ENCODE assay signal across 16 cellular contexts in the genomic region with DNA sequence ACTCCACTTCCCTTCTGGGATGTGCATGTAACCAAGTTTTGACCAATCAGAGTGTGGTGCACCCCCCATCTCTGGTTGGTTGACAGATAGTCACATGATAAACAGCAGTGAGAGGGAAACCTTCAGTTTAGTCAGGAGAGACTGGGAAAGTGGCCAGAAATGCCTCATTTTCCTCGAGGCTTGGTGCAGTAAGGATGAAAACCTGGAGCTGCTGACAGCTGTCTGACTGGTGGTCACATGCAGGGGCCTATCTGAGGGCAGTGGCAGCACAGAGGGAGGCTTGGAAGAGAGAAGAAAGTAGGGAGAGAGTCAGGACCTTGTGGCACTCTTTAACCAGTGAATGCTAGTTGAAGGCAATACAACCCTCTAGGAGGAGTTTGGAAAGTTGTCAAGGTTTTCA.
DNase-seq lines count a peak whose midpoint lies in the region; ATAC-seq, FAIRE-seq and TF ChIP-seq lines count a peak whose summit lies in the region.
"Had no signal": no experiment of that assay in that cellular context is flagged by ENCODE, and none has a peak within 500 bp of the region (broad histone marks: within the 10 kb centered on the region; RNA-seq: fewer than 3 reads in every experiment).

No MANE protein-coding gene starts in this region.

- ATAC-seq in K562 (no peak), GM21576 (IDR thresholded peaks at IDR 0.05; ENCODE audit: unreplicated experiment) (no peak), GM21526 (IDR thresholded peaks at IDR 0.05; ENCODE audit: low FRiP score, unreplicated experiment) (no peak)

- H3K36me3 ChIP-seq in K562 (ENCODE audit: control insufficient read depth, insufficient read depth, low read length), result no peaks in the 10 kb centered on the region
- H3K36me3 ChIP-seq: transverse colon had no signal

- no peak overlapping the region for H2AFZ ChIP-seq in K562 (ENCODE audit: low read depth, low read length)

- H4K20me1 ChIP-seq in K562 (replicated peaks; ENCODE audit: control insufficient read depth, insufficient read depth, low read length), result peaks cover 7% of the 10 kb centered on the region

- H3K4me1 ChIP-seq in K562 (replicated peaks in 1 of 2; ENCODE audit: control insufficient read depth in 2 of 2, insufficient read depth in 2 of 2, low read length in 2 of 2), result peaks cover 0 to 5% of the 10 kb centered on the region in 2 experiments; a peak in 2 of 5 replicates
- H3K4me1 ChIP-seq: transverse colon had no signal

- H3K4me2 ChIP-seq in K562 (ENCODE audit: insufficient read depth, low read length), result no peak overlapping the region

- peak; percentile 36 for DNase-seq in Caki2 (ENCODE audit: low read depth)
- peak in 1 of 4 experiments; percentile 22 for DNase-seq in K562 (ENCODE audit: extremely low read depth in 1 of 4, low spot score in 3 of 4)
- DNase-seq in foreskin melanocyte, result peak; percentile 77
- no peak for DNase-seq in activated gamma-delta T cell treated with Interleukin-2 at 50 U/mL for 16 hours
- no peak for DNase-seq in erythroblast (lab: John Stamatoyannopoulos, UW)
- DNase-seq: activated CD4-positive, alpha-beta T cell treated with anti-CD3 and anti-CD28 coated beads for 4 hours; activated naive CD4-positive, alpha-beta T cell treated with anti-CD3 and anti-CD28 coated beads, Interleukin-2, amount 50 U/mL, for 16 hours; central memory CD4-positive, alpha-beta T cell; DND-41; naive B cell; NCI-H1417; NCI-H345; transverse colon had no signal

- intact Hi-C loops in K562 (cut with micrococcal nuclease), result no loop called here

- POLR2A ChIA-PET in K562 (lab: Yijun Ruan, JAX), result no interaction called here

- no peaks in the 10 kb centered on the region for H3K27me3 ChIP-seq in K562 (ENCODE audit: control insufficient read depth in 2 of 2, insufficient read depth in 2 of 2, low read length in 2 of 2)
- H3K27me3 ChIP-seq: transverse colon had no signal

- no peaks in the 10 kb centered on the region for H3K9me3 ChIP-seq in K562 (replicated peaks; ENCODE audit: control insufficient read depth, insufficient read depth, low read depth, low read length)
- H3K9me3 ChIP-seq: transverse colon had no signal

- H3K9me1 ChIP-seq in K562 (ENCODE audit: control insufficient read depth, insufficient read depth, low read length), result no peaks in the 10 kb centered on the region

- no TSS peak for BruUV-seq in K562 (replicated peaks; lab: Mats Ljungman, UMichigan)

- WGBS in K562 (ENCODE audit: insufficient coverage, low coverage, missing lambda C conversion rate), result 9% methylated on average over 1 of the region's 1 CpG

- no peak overlapping the region for H3K9ac ChIP-seq in K562 (ENCODE audit: insufficient read depth in 1 of 2, low read depth in 2 of 2, low read length in 2 of 2)

- no peak overlapping the region for H3K27ac ChIP-seq in K562 (ENCODE audit: extremely low read depth, low read depth, low read length)
- H3K27ac ChIP-seq: transverse colon had no signal

- H3K4me3 ChIP-seq in K562, result no peak overlapping the region
- H3K4me3 ChIP-seq: transverse colon had no signal

- in situ Hi-C loops in Caki2 (cut with HindIII; ENCODE audit: low pct_unique_long_range_greater_than_20kb, low sequenced_read_pairs) (no loop called here), K562 (cut with MboI) (no loop called here)

- TF ChIP-seq EP300 in Ishikawa (IDR thresholded peaks at IDR 0.05; ENCODE audit: borderline replicate concordance), result no peak
- no peak for TF ChIP-seq EP300 in K562 (IDR thresholded peaks at IDR 0.05; ENCODE audit: low read length)

- no peak for TF ChIP-seq RAD21 in Ishikawa (IDR thresholded peaks at IDR 0.05; ENCODE audit: low read depth)
- TF ChIP-seq RAD21 in K562 (CRISPR knock-in tag; conservative IDR thresholded peaks at IDR 0.05 in 1 of 2, IDR thresholded peaks at IDR 0.05 in 1 of 2), result no peak

- no peak for TF ChIP-seq CTCF in K562 (IDR thresholded peaks at IDR 0.05 in 2 of 3, conservative IDR thresholded peaks at IDR 0.05 in 1 of 3; ENCODE audit: insufficient read depth in 2 of 3, low read depth in 1 of 3, low read length in 3 of 3)

- FAIRE-seq in K562 (lab: Jason Lieb, UNC), result no peak

- CTCF ChIA-PET in K562 (lab: Yijun Ruan, JAX; ENCODE audit: low intra/inter-chr PET ratio), result no interaction called here

- TF ChIP-seq POLR2A in K562 (conservative IDR thresholded peaks at IDR 0.05), result no peak
- TF ChIP-seq POLR2A in erythroblast (IDR thresholded peaks at IDR 0.05; ENCODE audit: low read length), result no peak

- H3K79me2 ChIP-seq in K562 (ENCODE audit: control insufficient read depth, insufficient read depth, low read length), result no peaks in the 10 kb centered on the region

TF ChIP-seq in Ishikawa, 13 proteins besides CTCF, POLR2A, EP300 and RAD21:
- TF ChIP-seq MAX (IDR thresholded peaks at IDR 0.05) (peak; percentile 56), EGR1 (IDR thresholded peaks at IDR 0.05) (no peak), USF1 (IDR thresholded peaks at IDR 0.05) (peak; percentile 17; the same call in 1 of the 2 replicates), CREB1 (IDR thresholded peaks at IDR 0.05; ENCODE audit: low read depth) (no peak), YY1 (IDR thresholded peaks at IDR 0.05; ENCODE audit: low read depth) (no peak), TCF12 (IDR thresholded peaks at IDR 0.05; ENCODE audit: low read depth) (no peak), CEBPB (IDR thresholded peaks at IDR 0.05) (no peak)

TF ChIP-seq in K562, 482 proteins besides CTCF, POLR2A, EP300 and RAD21:
- TF ChIP-seq SNRNP70 (optimal IDR thresholded peaks at IDR 0.05; ENCODE audit: low read depth, low read length) (no peak), NFYB (IDR thresholded peaks at IDR 0.05; ENCODE audit: extremely low read depth, insufficient read length) (peak; percentile 79)

Comparison
In these comparisons a context has a peak if more than half of its experiments do, and no peak if none do; other contexts are left out.
1. DNase-seq: peak in Caki2 (single experiment) and foreskin melanocyte (single experiment); none in activated gamma-delta T cell treated with Interleukin-2 at 50 U/mL for 16 hours (single experiment) and erythroblast (0 of 2).